In the genomic region with DNA sequence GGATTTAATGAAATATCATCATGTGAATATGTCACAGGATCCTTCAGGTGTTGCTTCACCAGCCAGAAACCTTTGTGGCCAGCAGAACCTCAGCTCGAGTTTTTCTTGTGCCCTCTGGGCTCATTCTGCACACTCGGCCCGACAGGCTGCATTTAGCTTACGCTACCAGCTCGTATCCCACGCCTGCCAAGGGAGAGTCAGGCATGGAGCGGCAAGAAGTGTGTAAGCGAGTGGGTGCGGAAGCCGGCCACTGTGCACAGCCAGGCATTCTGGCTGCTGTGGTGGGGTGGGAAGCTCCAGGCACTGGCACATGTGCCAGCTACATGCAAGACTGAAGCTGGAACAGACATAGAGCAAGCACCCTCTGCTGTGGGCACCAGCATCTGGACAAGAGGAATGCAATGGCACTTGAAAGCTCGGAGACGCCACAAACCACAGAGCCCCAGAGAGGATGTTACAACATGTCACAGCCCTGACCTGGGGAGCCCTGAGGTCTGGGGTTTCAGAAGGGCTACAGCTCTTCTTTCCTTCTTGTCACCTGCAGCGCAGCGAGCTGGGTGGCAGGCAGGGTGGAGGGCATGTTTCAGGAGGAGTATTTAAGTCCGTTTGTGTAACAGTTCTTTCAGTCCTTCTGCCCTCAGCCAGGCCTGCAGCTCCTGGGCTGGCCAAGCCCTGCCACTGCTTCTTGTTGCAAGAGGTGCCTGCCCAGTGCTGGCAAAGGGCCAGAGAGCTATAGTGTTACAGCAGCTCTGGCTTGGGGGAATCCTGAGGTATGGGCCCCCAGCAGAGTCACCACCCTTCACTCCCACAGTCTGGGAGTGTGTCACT, we compare ENCODE assay signal across 11 cellular contexts.
DNase-seq lines count a peak whose midpoint lies in the region; ATAC-seq and TF ChIP-seq lines count a peak whose summit lies in the region.
"Had no signal": no experiment of that assay in that cellular context is flagged by ENCODE, and none has a peak within 500 bp of the region (broad histone marks: within the 10 kb centered on the region; RNA-seq: fewer than 3 reads in every experiment).

No MANE protein-coding gene starts in this region.

- H3K9me3 ChIP-seq in left ventricle myocardium inferior (replicated peaks) (peaks cover 41% of the 10 kb centered on the region), upper lobe of left lung (peaks cover 2 to 11% (median 4%) of the 10 kb centered on the region in 4 donors)

- no peaks in the 10 kb centered on the region for H3K27me3 ChIP-seq in left ventricle myocardium inferior (ENCODE audit: low read depth)
- H3K27me3 ChIP-seq in dorsolateral prefrontal cortex, result no peaks in the 10 kb centered on the region
- no peaks in the 10 kb centered on the region for H3K27me3 ChIP-seq in upper lobe of left lung

- no peak for TF ChIP-seq POLR2A in upper lobe of left lung (IDR thresholded peaks at IDR 0.05)

- H3K36me3 ChIP-seq in left ventricle myocardium inferior (no peaks in the 10 kb centered on the region), upper lobe of left lung (no peaks in the 10 kb centered on the region)

- TF ChIP-seq CTCF in left ventricle myocardium inferior (IDR thresholded peaks at IDR 0.05; ENCODE audit: borderline replicate concordance) (no peak), dorsolateral prefrontal cortex (IDR thresholded peaks at IDR 0.05 in 54 of 56, conservative IDR thresholded peaks at IDR 0.05 in 2 of 56; ENCODE audit: low read depth in 1 of 56, partially characterized antibody in 56 of 56) (no peak), upper lobe of left lung (IDR thresholded peaks at IDR 0.05) (no peak)

- H3K4me1 ChIP-seq in left ventricle myocardium inferior, result no peaks in the 10 kb centered on the region
- no peaks in the 10 kb centered on the region for H3K4me1 ChIP-seq in upper lobe of left lung

- 68 to 76% methylated on average over 11 to 15 of the region's 15 CpGs for WGBS in upper lobe of left lung, 2 donors

- H3K27ac ChIP-seq in left ventricle myocardium inferior (replicated peaks) (no peak overlapping the region), dorsolateral prefrontal cortex (no peak overlapping the region), upper lobe of left lung (no peak overlapping the region)

- TF ChIP-seq EP300 in upper lobe of left lung (IDR thresholded peaks at IDR 0.05), result no peak

- no peak overlapping the region for H3K4me3 ChIP-seq in left ventricle myocardium inferior
- no peak overlapping the region for H3K4me3 ChIP-seq in dorsolateral prefrontal cortex
- H3K4me3 ChIP-seq in upper lobe of left lung, result no peak overlapping the region

- DNase-seq in left ventricle myocardium superior (peak; percentile 30), left ventricle myocardium inferior (no peak), NCI-H524 treated with DMSO at 0.1 percent for 48 hours (lab: John Stamatoyannopoulos, UW) (peak; percentile 20), dorsolateral prefrontal cortex (peak in 7 of 10 donors; percentile 13 to 58 (median 43)), upper lobe of left lung (peak in 1 of 2 donors; percentile 21), iPS-NIHi7 (ENCODE audit: extremely low spot score) (no peak), KBM-7 (no peak)
- DNase-seq: naive thymus-derived CD4-positive, alpha-beta T cell; NCI-H146 had no signal

- in situ Hi-C loops in KBM-7 (cut with MboI; ENCODE audit: low pct_unique_long_range_greater_than_20kb, low sequenced_read_pairs), result no loop called here

- intact Hi-C loops in left ventricle myocardium superior (cut with micrococcal nuclease), result no loop called here
- intact Hi-C loops in left ventricle myocardium inferior (cut with micrococcal nuclease), result no loop called here
- intact Hi-C loops in dorsolateral prefrontal cortex (cut with DNase I), result no loop called here

- ATAC-seq in left ventricle myocardium superior (no peak), upper lobe of left lung (ENCODE audit: low FRiP score in 2 of 2) (peak; percentile 14 to 37), GM21576 (IDR thresholded peaks at IDR 0.05; ENCODE audit: unreplicated experiment) (no peak)
- ATAC-seq: activated T-helper 17 cell treated with anti-CD3 and anti-CD28 coated beads, Interleukin-2, amount 50 U/mL, for 72 hours; naive thymus-derived CD4-positive, alpha-beta T cell had no signal

Comparison
In these comparisons a context has a peak if more than half of its experiments do, and no peak if none do; other contexts are left out.
1. DNase-seq: peak in left ventricle myocardium superior (single experiment), NCI-H524 treated with DMSO at 0.1 percent for 48 hours (single experiment) and dorsolateral prefrontal cortex (7 of 10); none in left ventricle myocardium inferior (single experiment), iPS-NIHi7 (single experiment) and KBM-7 (single experiment).
2. ATAC-seq: peak in upper lobe of left lung (2 of 2); none in left ventricle myocardium superior (single experiment) and GM21576 (single experiment).